ENCODE assay signal across 8 cellular contexts in genomic region chr10:45000764-45001381, GRCh38. TPM values are rescaled to one million over a fixed set of nuclear protein-coding genes. Genes with fewer than 3 reads are reported as not detected.
DNase-seq lines count a peak whose midpoint lies in the region; ATAC-seq and TF ChIP-seq lines count a peak whose summit lies in the region.

Gene ZNF22 (plus strand): TSS chr10:45000923. CDS start chr10:45003369, 2,446 bp downstream.

- H3K36me3 ChIP-seq in hepatocyte (replicated peaks; ENCODE audit: insufficient read depth, low read depth), result no peaks in the 10 kb centered on the region

- H3K9me3 ChIP-seq in T-helper 17 cell (ENCODE audit: control insufficient read depth, low read length, poor library complexity, severe bottlenecking) (no peaks in the 10 kb centered on the region), hepatocyte (ENCODE audit: low read depth) (no peaks in the 10 kb centered on the region)

- H3K27ac Mint-ChIP-seq in T-helper 17 cell, result peak within 1 kb of the TSS; percentile 68

- H3K4me2 ChIP-seq in hepatocyte, result peak within 1 kb of the TSS; percentile 96

- H3K4me3 Mint-ChIP-seq in T-helper 17 cell, result peak within 1 kb of the TSS; percentile 87

- H3K27ac ChIP-seq in hepatocyte, result peak within 1 kb of the TSS; percentile 98

- peaks cover 2% of the 10 kb centered on the region for H3K36me3 Mint-ChIP-seq in T-helper 17 cell (ENCODE audit: low read depth)

- peak within 1 kb of the TSS; percentile 100 for H2AFZ ChIP-seq in hepatocyte

- peak; percentile 8 for TF ChIP-seq CTCF in hepatocyte (IDR thresholded peaks at IDR 0.05; ENCODE audit: poor library complexity)

- H3K27me3 ChIP-seq in hepatocyte, result no peaks in the 10 kb centered on the region

- 3% methylated on average over 31 of the region's 79 CpGs for WGBS in hepatocyte (ENCODE audit: low lambda C conversion rate, missing lambda C conversion rate)

- H3K4me3 ChIP-seq in Jurkat, Clone E6-1 (ENCODE audit: low read length), result peak within 1 kb of the TSS; percentile 66
- H3K4me3 ChIP-seq in hepatocyte, result peak within 1 kb of the TSS; percentile 86

- intact Hi-C loops in sciatic nerve (cut with DNase I), result loop anchor here (2.0 kb wide), 1 partner anchor 20 kb away; no protein-coding TSS in a partner anchor

- H3K79me2 ChIP-seq in hepatocyte, result peaks cover 34% of the 10 kb centered on the region

- peaks cover 28% of the 10 kb centered on the region for H3K4me1 ChIP-seq in hepatocyte (ENCODE audit: insufficient read depth)

- ATAC-seq in GM21717 (IDR thresholded peaks at IDR 0.05; ENCODE audit: unreplicated experiment) (peak; percentile 77), T-helper 17 cell (peak; percentile 80), sciatic nerve (peak; percentile 58)

- H4K20me1 ChIP-seq in hepatocyte (ENCODE audit: insufficient read depth, poor library complexity, severe bottlenecking), result no peaks in the 10 kb centered on the region

- H3K27me3 Mint-ChIP-seq in T-helper 17 cell, result no peaks in the 10 kb centered on the region

- DNase-seq in GDM1 (lab: John Stamatoyannopoulos, UW) (peak; percentile 82), T-helper 17 cell (peak; percentile 36 to 51 (median 49)), anterior cingulate cortex (lab: John Stamatoyannopoulos, UW) (peak in 46 of 58 donors; percentile 37 to 83 (median 64)), hepatocyte (ENCODE audit: low spot score) (peak; percentile 81), sciatic nerve (ENCODE audit: low spot score) (peak; percentile 85), SHP77 (lab: John Stamatoyannopoulos, UW) (no peak)
- peak; percentile 94 for DNase-seq in Jurkat, Clone E6-1 (ENCODE audit: low read depth, low spot score)

- H3K4me1 Mint-ChIP-seq in T-helper 17 cell, result peaks cover 11% of the 10 kb centered on the region

- H3K9me2 ChIP-seq in hepatocyte (replicated peaks; ENCODE audit: insufficient read depth), result no peaks in the 10 kb centered on the region

RNA-seq across cellular contexts. Expression of gene ZNF22, which starts in this region (rescaled TPM):
- polyA plus RNA-seq in Jurkat, Clone E6-1 (2012; ENCODE audit: insufficient read depth, insufficient read length), result 95.1 TPM
- total RNA-seq in T-helper 17 cell, result 10 to 100 TPM; 12.1 to 12.5 TPM
- 32.2 and 41.7 TPM in 2 replicates for total RNA-seq in hepatocyte
- polyA plus RNA-seq in hepatocyte, result 20.5 and 25.9 TPM in 2 replicates
- total RNA-seq in sciatic nerve, result 24.9 TPM

Comparison
In these comparisons a context has a peak if more than half of its experiments do, and no peak if none do; other contexts are left out.
1. DNase-seq: peak in GDM1 (single experiment), Jurkat, Clone E6-1 (single experiment), T-helper 17 cell (3 of 3), anterior cingulate cortex (46 of 58), hepatocyte (single experiment) and sciatic nerve (single experiment); none in SHP77 (0 of 2).
2. Peak in every context shown above with its lines, with median percentiles within 50 percentile points of each other: ATAC-seq.